ENCODE assay signal across 19 cellular contexts in genomic region chr1:83129107-83129506, GRCh38.
A peak's percentile ranks its signal among the peaks of the same experiment; 100 is the strongest.
DNase-seq lines count a peak whose midpoint lies in the region; ATAC-seq and TF ChIP-seq lines count a peak whose summit lies in the region.
"Had no signal": no experiment of that assay in that cellular context is flagged by ENCODE, and none has a peak within 500 bp of the region (broad histone marks: within the 10 kb centered on the region; RNA-seq: fewer than 3 reads in every experiment).

No MANE protein-coding gene starts in this region.

- peaks cover 45% of the 10 kb centered on the region for H3K4me1 ChIP-seq in OCI-LY3 (ENCODE audit: low read length)
- H3K4me1 ChIP-seq: A549, Caco-2 had no signal

- peak overlapping the region; percentile 65 for H3K4me2 ChIP-seq in OCI-LY3 (ENCODE audit: low read length)
- H3K4me2 ChIP-seq: A549; BLaER1 treated with 17β-estradiol and CSF1 and Interleukin-3, amounts not matched to agents 10 nM and 100 nM had no signal

- peaks cover 28% of the 10 kb centered on the region for H3K79me2 ChIP-seq in OCI-LY3 (ENCODE audit: low read length)

- H4K20me1 ChIP-seq in OCI-LY3 (ENCODE audit: insufficient read depth, low read length) = no peaks in the 10 kb centered on the region
- H4K20me1 ChIP-seq: BLaER1 treated with 17β-estradiol and CSF1 and Interleukin-3, amounts not matched to agents 10 nM and 100 nM had no signal

- ATAC-seq in GM18499 (IDR thresholded peaks at IDR 0.05; ENCODE audit: insufficient read depth, unreplicated experiment) = peak; percentile 56
- peak; percentile 47 for ATAC-seq in GM21529 (IDR thresholded peaks at IDR 0.05; ENCODE audit: unreplicated experiment)
- ATAC-seq in HG03575 (IDR thresholded peaks at IDR 0.05; ENCODE audit: extremely low read depth, insufficient number of reproducible peaks, low FRiP score, unreplicated experiment) = peak; percentile 41
- ATAC-seq: A549; CD8-positive, alpha-beta T cell had no signal

- no peaks in the 10 kb centered on the region for H3K27me3 ChIP-seq in OCI-LY3 (ENCODE audit: low read depth, low read length)
- H3K27me3 ChIP-seq: BLaER1 treated with 17β-estradiol and CSF1 and Interleukin-3, amounts not matched to agents 10 nM and 100 nM had no signal

- no peak for DNase-seq in NCI-H2081 (lab: John Stamatoyannopoulos, UW)
- DNase-seq in stimulated activated naive CD4-positive, alpha-beta T cell (lab: John Stamatoyannopoulos, UW) = no peak
- no peak for DNase-seq in middle frontal gyrus (ENCODE audit: extremely low spot score, low spot score)
- DNase-seq in germinal center (ENCODE audit: low spot score) = no peak
- DNase-seq: AML-193; Caco-2; Calu3; CD4-positive, alpha-beta T cell; CD8-positive, alpha-beta T cell; DMS79 treated with DMSO at 0.1 percent for 48 hours; GF-D8 had no signal

- peak overlapping the region; percentile 28 for H3K4me3 ChIP-seq in OCI-LY3 (ENCODE audit: low read length)
- H3K4me3 ChIP-seq: A549; BLaER1 treated with 17β-estradiol and CSF1 and Interleukin-3, amounts not matched to agents 10 nM and 100 nM had no signal

- no peak for TF ChIP-seq CTCF in OCI-LY3 (IDR thresholded peaks at IDR 0.05; ENCODE audit: low read depth, low read length)

- H2AFZ ChIP-seq in OCI-LY3 (ENCODE audit: low read depth, low read length) = no peak overlapping the region

- no peaks in the 10 kb centered on the region for H3K36me3 ChIP-seq in OCI-LY3 (replicated peaks; ENCODE audit: low read depth, low read length)
- H3K36me3 ChIP-seq: BLaER1 treated with 17β-estradiol and CSF1 and Interleukin-3, amounts not matched to agents 10 nM and 100 nM had no signal

- H3K9ac ChIP-seq in OCI-LY3 (ENCODE audit: low read length) = peak overlapping the region; percentile 35; the same call in 1 of the 2 replicates
- H3K9ac ChIP-seq: BLaER1 treated with 17β-estradiol and CSF1 and Interleukin-3, amounts not matched to agents 10 nM and 100 nM had no signal

- H3K27ac ChIP-seq in OCI-LY3 (ENCODE audit: low read length) = peak overlapping the region; percentile 87
- H3K27ac ChIP-seq: 22Rv1; A549; BLaER1 treated with 17β-estradiol and CSF1 and Interleukin-3, amounts not matched to agents 10 nM and 100 nM; C4-2B had no signal

- no peaks in the 10 kb centered on the region for H3K9me3 ChIP-seq in OCI-LY3 (ENCODE audit: insufficient read depth, low read length)
- H3K9me3 ChIP-seq: A549; BLaER1 treated with 17β-estradiol and CSF1 and Interleukin-3, amounts not matched to agents 10 nM and 100 nM; Caco-2 had no signal
